In genomic region chr15:58755956-58756355, GRCh38 we compare ENCODE assay signal across 19 cellular contexts. TPM values are rescaled to one million over a fixed set of nuclear protein-coding genes. Genes with fewer than 3 reads are reported as not detected.
DNase-seq lines count a peak whose midpoint lies in the region; ATAC-seq and TF ChIP-seq lines count a peak whose summit lies in the region.
"Had no signal": no experiment of that assay in that cellular context is flagged by ENCODE, and none has a peak within 500 bp of the region (broad histone marks: within the 10 kb centered on the region; RNA-seq: fewer than 3 reads in every experiment).

No MANE protein-coding gene starts in this region.

- H3K9me3 ChIP-seq in A673 (ENCODE audit: low read depth, low read length, poor library complexity, severe bottlenecking) (no peaks in the 10 kb centered on the region), OCI-LY1 (ENCODE audit: low read length) (no peaks in the 10 kb centered on the region)
- H3K9me3 ChIP-seq: Peyer's patch, upper lobe of right lung had no signal

- intact Hi-C loops in A673 (cut with micrococcal nuclease; ENCODE audit: unreplicated experiment): no loop called here

- DNase-seq in DMS53 (lab: John Stamatoyannopoulos, UW) (peak; percentile 26), DMS53 treated with DMSO at 0.1 percent for 48 hours (lab: John Stamatoyannopoulos, UW; ENCODE audit: unreplicated experiment) (no peak), A673 (ENCODE audit: low spot score) (peak; percentile 17), epithelial cell of esophagus (ENCODE audit: low read depth) (peak; percentile 55), NCI-H1694 (lab: John Stamatoyannopoulos, UW) (no peak)
- no peak for DNase-seq in activated effector memory CD4-positive, alpha-beta T cell treated with Interleukin-2 at 50 U/mL for 16 hours
- DNase-seq: 8988T; activated CD4-positive, CD25-positive, alpha-beta regulatory T cell treated with anti-CD3 and anti-CD28 coated beads, Interleukin-2, amount 50 U/mL, for 72 hours; activated CD8-positive, alpha-beta memory T cell treated with anti-CD3 and anti-CD28 coated beads, Interleukin-2, amount 10 ng/mL, durations not matched to agents 7 days and 5 days; GDM1; midbrain; NCI-H187 treated with DMSO at 0.1 percent for 48 hours; NCI-H526; Peyer's patch; upper lobe of right lung had no signal

- H3K36me3 ChIP-seq in A673 (ENCODE audit: insufficient read depth, low read length, poor library complexity, severe bottlenecking): no peaks in the 10 kb centered on the region
- H3K36me3 ChIP-seq in OCI-LY1 (ENCODE audit: insufficient read depth, low read length): no peaks in the 10 kb centered on the region
- H3K36me3 ChIP-seq: Peyer's patch, upper lobe of right lung had no signal

- H3K4me2 ChIP-seq in OCI-LY1 (ENCODE audit: low read length): 0 out of 2 replicates have a peak overlapping the region, but pooled peaks have one; percentile 28

- H3K4me1 ChIP-seq in A673 (ENCODE audit: insufficient read depth, low read length, poor library complexity, severe bottlenecking): no peaks in the 10 kb centered on the region
- peaks cover 36% of the 10 kb centered on the region for H3K4me1 ChIP-seq in OCI-LY1 (ENCODE audit: insufficient read depth, low read length, severe bottlenecking)
- H3K4me1 ChIP-seq: parathyroid adenoma, Peyer's patch, upper lobe of right lung had no signal

- H3K9me2 ChIP-seq in OCI-LY1 (ENCODE audit: low read depth, low read length): no peaks in the 10 kb centered on the region

- CTCF ChIA-PET in A673 (lab: Charles Lee): no interaction called here

- H4K20me1 ChIP-seq in OCI-LY1 (ENCODE audit: insufficient read depth, low read length): no peaks in the 10 kb centered on the region

- H3K27me3 ChIP-seq in A673 (replicated peaks; ENCODE audit: insufficient read depth, low read depth, low read length, poor library complexity): no peaks in the 10 kb centered on the region
- H3K27me3 ChIP-seq in OCI-LY1 (ENCODE audit: insufficient read depth, low read length): no peaks in the 10 kb centered on the region
- H3K27me3 ChIP-seq: Peyer's patch, upper lobe of right lung had no signal

- TF ChIP-seq CTCF in A673 (conservative IDR thresholded peaks at IDR 0.05; ENCODE audit: low read depth, low read length): no peak
- TF ChIP-seq CTCF in OCI-LY1 (IDR thresholded peaks at IDR 0.05; ENCODE audit: low read length): no peak
- TF ChIP-seq CTCF in epithelial cell of esophagus (IDR thresholded peaks at IDR 0.05; ENCODE audit: insufficient read depth, low read depth, low read length, missing control alignments): no peak

- H3K27ac ChIP-seq in A673 (ENCODE audit: low read depth, low read length, poor library complexity, severe bottlenecking) (no peak overlapping the region), OCI-LY1 (ENCODE audit: low read depth, low read length, poor library complexity, severe bottlenecking) (peak overlapping the region; percentile 59)
- H3K27ac ChIP-seq: parathyroid adenoma, Peyer's patch, skin epidermis, upper lobe of right lung had no signal

- 0 out of 2 replicates have a peak overlapping the region, but pooled peaks have one; percentile 33 for H3K9ac ChIP-seq in OCI-LY1 (ENCODE audit: low read length)
- H3K9ac ChIP-seq: parathyroid adenoma had no signal

- no TSS peak for BruUV-seq in A673 (replicated peaks; lab: Mats Ljungman, UMichigan)

- H3K4me3 ChIP-seq in A673 (ENCODE audit: low read depth, low read length, poor library complexity, severe bottlenecking) (no peak overlapping the region), OCI-LY1 (ENCODE audit: low read depth, low read length, poor library complexity, severe bottlenecking) (no peak overlapping the region), epithelial cell of esophagus (ENCODE audit: low read length) (no peak overlapping the region)
- H3K4me3 ChIP-seq: Peyer's patch, skin epidermis, upper lobe of right lung had no signal

- ATAC-seq in GM18861 (IDR thresholded peaks at IDR 0.05; ENCODE audit: unreplicated experiment): no peak
- ATAC-seq: activated CD8-positive, alpha-beta memory T cell treated with anti-CD3 and anti-CD28 coated beads, Interleukin-2, amount 10 ng/mL, durations not matched to agents 7 days and 5 days; upper lobe of right lung had no signal

- H3K79me2 ChIP-seq in OCI-LY1 (ENCODE audit: insufficient read depth, low read length): no peaks in the 10 kb centered on the region
- H3K79me2 ChIP-seq: parathyroid adenoma had no signal

- no peaks in the 10 kb centered on the region for H3F3A ChIP-seq in OCI-LY1 (ENCODE audit: insufficient read depth, low read length)

- POLR2A ChIA-PET in A673 (lab: Charles Lee; ENCODE audit: low non-redundant PET): no interaction called here

- no peak overlapping the region for H2AFZ ChIP-seq in OCI-LY1 (ENCODE audit: low read length)
- H2AFZ ChIP-seq: parathyroid adenoma had no signal

RNA-seq across cellular contexts. Expression of gene ADAM10, which starts 6.4 kb away (rescaled TPM):
- total RNA-seq in A673 (2021): 116 and 130 TPM in 2 replicates

RNA-seq across cellular contexts. Expression of gene MINDY2, which starts 15.1 kb away (rescaled TPM):
- 13.0 and 14.1 TPM in 2 replicates for total RNA-seq in A673 (2021)

Comparison
In these comparisons a context has a peak if more than half of its experiments do, and no peak if none do; other contexts are left out.
1. DNase-seq: peak in DMS53 (single experiment), A673 (single experiment) and epithelial cell of esophagus (single experiment); none in DMS53 treated with DMSO at 0.1 percent for 48 hours (single experiment), activated effector memory CD4-positive, alpha-beta T cell treated with Interleukin-2 at 50 U/mL for 16 hours (single experiment) and NCI-H1694 (single experiment).